1 cellular context compared by ENCODE assay signal in genomic region chr15:58111718-58112104, GRCh38.
A peak's percentile ranks its signal among the peaks of the same experiment; 100 is the strongest.
TF ChIP-seq lines count a peak whose summit lies in the region.

No MANE protein-coding gene starts in this region.

TF ChIP-seq in K562, 482 proteins besides CTCF, POLR2A, EP300 and RAD21 (continues in another document):
- no peak for TF ChIP-seq ATF4 (CRISPR knock-in tag; IDR thresholded peaks at IDR 0.05)
- TF ChIP-seq ERF (CRISPR knock-in tag; IDR thresholded peaks at IDR 0.05), result no peak
- TF ChIP-seq ETS1 (conservative IDR thresholded peaks at IDR 0.05; ENCODE audit: control insufficient read depth, low read depth, low read length), result 0 out of 2 replicates have a peak, but pooled peaks have one; percentile 26
- no peak for TF ChIP-seq FOXK2 (conservative IDR thresholded peaks at IDR 0.05 in 1 of 2, IDR thresholded peaks at IDR 0.05 in 1 of 2; ENCODE audit: low read depth in 2 of 2)
- 0 out of 4 replicates have a peak, but pooled peaks of 1 of the 2 experiments have one; percentile 16 for TF ChIP-seq MLLT1 (IDR thresholded peaks at IDR 0.05)
- peak in 1 of 2 experiments; percentile 76; a peak in 2 of 4 replicates for TF ChIP-seq RCOR1 (IDR thresholded peaks at IDR 0.05; ENCODE audit: borderline replicate concordance in 1 of 2, low read depth in 2 of 2, low read length in 2 of 2)
- TF ChIP-seq ZNF449 (CRISPR knock-in tag; IDR thresholded peaks at IDR 0.05), result no peak
- TF ChIP-seq TCF3 (CRISPR knock-in tag; IDR thresholded peaks at IDR 0.05), result peak; percentile 83
- TF ChIP-seq ZBTB43 (CRISPR knock-in tag; IDR thresholded peaks at IDR 0.05), result no peak
- no peak for TF ChIP-seq CHAMP1 (IDR thresholded peaks at IDR 0.05)
- peak; percentile 73; the same call in 1 of the 2 replicates for TF ChIP-seq DMBX1 (CRISPR knock-in tag; IDR thresholded peaks at IDR 0.05; ENCODE audit: borderline replicate concordance)
- TF ChIP-seq CXXC5 (CRISPR knock-in tag; IDR thresholded peaks at IDR 0.05), result peak; percentile 39; the same call in 1 of the 2 replicates
- TF ChIP-seq CBX1 (IDR thresholded peaks at IDR 0.05; ENCODE audit: low read depth), result no peak
- TF ChIP-seq FOXA3 (CRISPR knock-in tag; conservative IDR thresholded peaks at IDR 0.05 in 1 of 2, IDR thresholded peaks at IDR 0.05 in 1 of 2), result no peak
- peak; percentile 72 for TF ChIP-seq ETV1 (tag; conservative IDR thresholded peaks at IDR 0.05; ENCODE audit: low read depth)
- TF ChIP-seq SPI1 (IDR thresholded peaks at IDR 0.05; ENCODE audit: borderline replicate concordance, low read depth, low read length), result peak; percentile 31; the same call in 1 of the 2 replicates
- no peak for TF ChIP-seq ZFP91 (CRISPR knock-in tag; IDR thresholded peaks at IDR 0.05)
- no peak for TF ChIP-seq ZNF12 (CRISPR knock-in tag; IDR thresholded peaks at IDR 0.05)
- no peak for TF ChIP-seq ATF1 (CRISPR knock-in tag; IDR thresholded peaks at IDR 0.05)
- TF ChIP-seq ATF1 (tag; IDR thresholded peaks at IDR 0.05), result no peak; the same call in none of the 2 replicates
- TF ChIP-seq KLF1 (tag; IDR thresholded peaks at IDR 0.05), result 0 out of 2 replicates have a peak, but pooled peaks have one; percentile 51
- 0 out of 2 replicates have a peak, but pooled peaks have one; percentile 4 for TF ChIP-seq DPF2 (IDR thresholded peaks at IDR 0.05)
- TF ChIP-seq TAL1 (IDR thresholded peaks at IDR 0.05), result peak; percentile 33; the same call in 1 of the 2 replicates
- no peak for TF ChIP-seq NR2F6 (CRISPR knock-in tag; IDR thresholded peaks at IDR 0.05)
- peak; percentile 29; the same call in 1 of the 2 replicates for TF ChIP-seq GTF2E2 (tag; IDR thresholded peaks at IDR 0.05)
- no peak for TF ChIP-seq TSC22D4 (tag; IDR thresholded peaks at IDR 0.05)
- no peak for TF ChIP-seq SAFB (IDR thresholded peaks at IDR 0.05; ENCODE audit: borderline replicate concordance, low read depth, low read length)
- 0 out of 2 replicates have a peak, but pooled peaks have one; percentile 10 for TF ChIP-seq CREB3 (tag; conservative IDR thresholded peaks at IDR 0.05; ENCODE audit: low read depth)
- peak; percentile 50 for TF ChIP-seq JUND (IDR thresholded peaks at IDR 0.05; ENCODE audit: borderline replicate concordance, low read depth, low read length)
- TF ChIP-seq JUND (tag; IDR thresholded peaks at IDR 0.05; ENCODE audit: borderline replicate concordance, low read depth, low read length), result no peak; the same call in 2 of the 3 replicates
- TF ChIP-seq BCLAF1 (IDR thresholded peaks at IDR 0.05; ENCODE audit: borderline replicate concordance in 1 of 2, control insufficient read depth in 1 of 2, low read depth in 2 of 2, low read length in 1 of 2), result no peak
- TF ChIP-seq HMGXB4 (CRISPR knock-in tag; IDR thresholded peaks at IDR 0.05), result no peak
- no peak for TF ChIP-seq ZNF175 (CRISPR knock-in tag; IDR thresholded peaks at IDR 0.05; ENCODE audit: low read depth)
- TF ChIP-seq LCOR (CRISPR knock-in tag; IDR thresholded peaks at IDR 0.05), result 0 out of 2 replicates have a peak, but pooled peaks have one; percentile 34
- TF ChIP-seq SRSF1 (IDR thresholded peaks at IDR 0.05; ENCODE audit: low read depth, low read length), result no peak
- peak in 1 of 2 experiments; percentile 39 for TF ChIP-seq NCOA2 (IDR thresholded peaks at IDR 0.05; ENCODE audit: partially characterized antibody in 2 of 2)
- no peak for TF ChIP-seq MCM3 (IDR thresholded peaks at IDR 0.05)
- no peak for TF ChIP-seq ZKSCAN1 (IDR thresholded peaks at IDR 0.05; ENCODE audit: low read depth, low read length)
- TF ChIP-seq NRF1 (conservative IDR thresholded peaks at IDR 0.05 in 1 of 2, IDR thresholded peaks at IDR 0.05 in 1 of 2), result no peak
- no peak for TF ChIP-seq ZNF512 (tag; IDR thresholded peaks at IDR 0.05)
- peak in 1 of 2 experiments; percentile 28; a peak in 1 of 4 replicates for TF ChIP-seq TBL1XR1 (IDR thresholded peaks at IDR 0.05; ENCODE audit: low read length in 2 of 2)
- TF ChIP-seq CBX8 (IDR thresholded peaks at IDR 0.05; ENCODE audit: borderline replicate concordance, extremely low read depth, low read depth, low read length, poor library complexity, severe bottlenecking), result no peak
